In the genomic region with DNA sequence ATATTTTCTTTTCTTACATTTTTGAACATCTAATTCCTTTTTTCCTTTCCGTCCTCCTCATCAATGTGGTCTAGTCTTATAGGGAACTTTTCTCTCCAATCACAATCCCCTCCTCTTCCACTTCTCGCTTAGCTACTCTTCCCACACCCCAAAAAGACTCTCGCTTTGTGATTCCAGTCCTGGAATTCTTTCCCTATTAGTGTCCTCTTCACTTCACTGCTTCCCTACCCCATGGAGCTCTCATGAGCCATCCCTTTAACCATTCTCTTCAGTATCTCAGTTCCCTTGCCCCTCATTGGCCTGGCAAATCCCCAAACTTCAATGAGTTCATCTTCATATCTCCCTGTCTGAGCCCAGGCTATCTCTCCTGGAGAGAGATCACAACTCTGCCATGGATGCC, we compare ENCODE assay signal across 14 cellular contexts. TPM values are rescaled to one million over a fixed set of nuclear protein-coding genes. Genes with fewer than 3 reads are reported as not detected.
A peak's percentile ranks its signal among the peaks of the same experiment; 100 is the strongest.
DNase-seq lines count a peak whose midpoint lies in the region; ATAC-seq and TF ChIP-seq lines count a peak whose summit lies in the region.
"Had no signal": no experiment of that assay in that cellular context is flagged by ENCODE, and none has a peak within 500 bp of the region (broad histone marks: within the 10 kb centered on the region; RNA-seq: fewer than 3 reads in every experiment).

No MANE protein-coding gene starts in this region.

- no peaks in the 10 kb centered on the region for H3K27me3 Mint-ChIP-seq in activated T-cell treated with anti-CD3 and anti-CD28 coated beads, Interleukin-2, amount 50 U/mL, for 72 hours (ENCODE audit: low read depth)
- no peaks in the 10 kb centered on the region for H3K27me3 Mint-ChIP-seq in T-helper 17 cell
- H3K27me3 Mint-ChIP-seq in stimulated activated memory B cell treated with anti-CD40 and anti-IgM and Interleukin-4, amounts not matched to agents 10 μg/mL and 1 μg/mL and 100 μg/mL, for 72 hours, result no peaks in the 10 kb centered on the region

- H3K36me3 ChIP-seq in heart left ventricle, result no peaks in the 10 kb centered on the region
- H3K36me3 ChIP-seq: colonic mucosa had no signal

- H3K9me3 Mint-ChIP-seq in activated T-cell treated with anti-CD3 and anti-CD28 coated beads, Interleukin-2, amount 50 U/mL, for 72 hours, result peaks cover 0 to 2% of the 10 kb centered on the region in 2 donors
- no peaks in the 10 kb centered on the region for H3K9me3 Mint-ChIP-seq in stimulated activated memory B cell treated with anti-CD40 and anti-IgM and Interleukin-4, amounts not matched to agents 10 μg/mL and 1 μg/mL and 100 μg/mL, for 72 hours

- peaks cover 75% of the 10 kb centered on the region for H3K4me1 Mint-ChIP-seq in activated T-cell treated with anti-CD3 and anti-CD28 coated beads, Interleukin-2, amount 50 U/mL, for 72 hours (ENCODE audit: low read depth)
- H3K4me1 Mint-ChIP-seq in T-helper 17 cell, result peaks cover 54% of the 10 kb centered on the region
- peaks cover 63% of the 10 kb centered on the region for H3K4me1 Mint-ChIP-seq in stimulated activated memory B cell treated with anti-CD40 and anti-IgM and Interleukin-4, amounts not matched to agents 10 μg/mL and 1 μg/mL and 100 μg/mL, for 72 hours

- peaks cover 6 to 15% of the 10 kb centered on the region in 2 donors for H3K36me3 Mint-ChIP-seq in activated T-cell treated with anti-CD3 and anti-CD28 coated beads, Interleukin-2, amount 50 U/mL, for 72 hours (ENCODE audit: insufficient read depth in 2 of 2)
- H3K36me3 Mint-ChIP-seq in T-helper 17 cell (ENCODE audit: low read depth), result peaks cover 10% of the 10 kb centered on the region
- peaks cover under 1% of the 10 kb centered on the region for H3K36me3 Mint-ChIP-seq in stimulated activated memory B cell treated with anti-CD40 and anti-IgM and Interleukin-4, amounts not matched to agents 10 μg/mL and 1 μg/mL and 100 μg/mL, for 72 hours

- intact Hi-C loops in heart left ventricle (cut with DNase I), result loop anchor here in 3 of 10 donors (5.0 to 10.0 kb wide), 4 partner anchors 34 to 54 kb away; partner anchors contain the start of gene CEP85L (in 2 of the 3)

- no peak for DNase-seq in activated T-cell treated with anti-CD3 and anti-CD28 coated beads, Interleukin-2, amount 50 U/mL, for 72 hours
- DNase-seq in activated T-cell treated with anti-CD3 and anti-CD28 coated beads, Interleukin-2, amount 50 U/mL, for 48 hours, result no peak
- DNase-seq in T-helper 17 cell (no peak), epithelial cell of proximal tubule (ENCODE audit: low read depth) (peak; percentile 64), heart left ventricle (no peak), dermis blood vessel endothelial cell (no peak)
- DNase-seq: colonic mucosa, glutamatergic neuron, NCI-H1092 treated with DMSO at 0.1 percent for 48 hours, NCI-H69, right cardiac atrium had no signal

- peak overlapping the region in 1 of 12 donors; percentile 42 for H3K27ac ChIP-seq in heart left ventricle
- H3K27ac ChIP-seq: colonic mucosa had no signal

- 81 to 95% (median 94%) methylated on average over 3 of the region's 3 CpGs for whole genome bisulfite sequencing in heart left ventricle, 4 donors

- H3K4me3 Mint-ChIP-seq in activated T-cell treated with anti-CD3 and anti-CD28 coated beads, Interleukin-2, amount 50 U/mL, for 72 hours, result peak overlapping the region; percentile 94 to 98
- H3K4me3 Mint-ChIP-seq in T-helper 17 cell, result peak overlapping the region; percentile 91
- peak overlapping the region; percentile 57 for H3K4me3 Mint-ChIP-seq in stimulated activated memory B cell treated with anti-CD40 and anti-IgM and Interleukin-4, amounts not matched to agents 10 μg/mL and 1 μg/mL and 100 μg/mL, for 72 hours

- H3K27me3 ChIP-seq in heart left ventricle, result no peaks in the 10 kb centered on the region
- H3K27me3 ChIP-seq: colonic mucosa had no signal

- peaks cover 0 to 51% (median 23%) of the 10 kb centered on the region in 12 donors for H3K4me1 ChIP-seq in heart left ventricle
- H3K4me1 ChIP-seq: colonic mucosa had no signal

- ATAC-seq in activated T-cell treated with anti-CD3 and anti-CD28 coated beads, Interleukin-2, amount 50 U/mL, for 72 hours (replicated peaks in 1 of 2), result no peak
- ATAC-seq in T-helper 17 cell, result no peak
- no peak for ATAC-seq in stimulated activated memory B cell treated with anti-CD40 and anti-IgM and Interleukin-4, amounts not matched to agents 10 μg/mL and 1 μg/mL and 100 μg/mL, for 72 hours
- no peak for ATAC-seq in heart left ventricle
- no peak for ATAC-seq in GM19328 (IDR thresholded peaks at IDR 0.05; ENCODE audit: unreplicated experiment)
- ATAC-seq: right cardiac atrium had no signal

- H3K9me3 ChIP-seq in T-helper 17 cell (ENCODE audit: control insufficient read depth, low read length, poor library complexity, severe bottlenecking) (no peaks in the 10 kb centered on the region), heart left ventricle (no peaks in the 10 kb centered on the region)
- H3K9me3 ChIP-seq: colonic mucosa had no signal

- no peak overlapping the region for H3K4me3 ChIP-seq in epithelial cell of proximal tubule (ENCODE audit: low read depth, low read length)
- H3K4me3 ChIP-seq in heart left ventricle, result no peak overlapping the region
- H3K4me3 ChIP-seq: colonic mucosa, lung had no signal

- peak overlapping the region; percentile 97 for H3K27ac Mint-ChIP-seq in activated T-cell treated with anti-CD3 and anti-CD28 coated beads, Interleukin-2, amount 50 U/mL, for 72 hours
- H3K27ac Mint-ChIP-seq in T-helper 17 cell, result peak overlapping the region; percentile 98
- peak overlapping the region; percentile 78 for H3K27ac Mint-ChIP-seq in stimulated activated memory B cell treated with anti-CD40 and anti-IgM and Interleukin-4, amounts not matched to agents 10 μg/mL and 1 μg/mL and 100 μg/mL, for 72 hours

- no peak for TF ChIP-seq POLR2A in heart left ventricle (IDR thresholded peaks at IDR 0.05)

- TF ChIP-seq CTCF in epithelial cell of proximal tubule (conservative IDR thresholded peaks at IDR 0.05; ENCODE audit: low read depth, low read length) (no peak), heart left ventricle (IDR thresholded peaks at IDR 0.05) (no peak)

RNA-seq across cellular contexts. Expression of gene CEP85L, which starts 55.3 kb away (rescaled TPM):
- 10 to 100 TPM; 32.4 to 44.7 TPM for total RNA-seq in activated T-cell treated with anti-CD3 and anti-CD28 coated beads, Interleukin-2, amount 50 U/mL, for 72 hours
- total RNA-seq in T-helper 17 cell, result 10 to 100 TPM; 87.6 to 95.6 TPM
- total RNA-seq in epithelial cell of proximal tubule, result 2.2 and 3.3 TPM in 2 replicates
- total RNA-seq in heart left ventricle, result 10 to 100 TPM in 1 of 9 donors, 1 to 10 TPM in 8; 5.1 to 14.4 (median 7.6) TPM
- polyA plus RNA-seq in heart left ventricle, result 1 to 10 TPM; 1.9 to 7.7 TPM
- total RNA-seq in dermis blood vessel endothelial cell, result 14.1 and 14.7 TPM in 2 replicates
